In the genomic region with DNA sequence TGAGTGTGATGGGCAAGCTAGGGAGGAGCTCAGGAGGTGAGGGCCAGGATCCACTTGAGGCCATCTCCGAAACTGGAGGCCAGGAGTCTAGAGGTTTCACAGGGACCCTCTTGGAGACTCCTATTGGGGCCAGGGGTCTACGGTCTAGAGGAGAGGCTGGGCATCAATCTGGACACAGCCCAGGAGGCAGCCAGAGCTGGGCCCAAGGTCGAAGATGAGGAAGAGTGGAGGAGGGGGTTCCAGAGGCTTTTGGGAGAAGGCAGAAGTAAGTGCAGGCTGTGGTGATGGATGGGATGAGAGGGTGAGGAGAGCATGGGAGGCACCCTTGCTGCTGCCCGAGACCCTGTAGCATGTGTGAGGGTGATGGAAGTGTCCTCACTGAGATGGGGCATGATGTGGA, we compare ENCODE assay signal across 21 cellular contexts. TPM values are rescaled to one million over a fixed set of nuclear protein-coding genes. Genes with fewer than 3 reads are reported as not detected.
DNase-seq lines count a peak whose midpoint lies in the region; ATAC-seq, FAIRE-seq and TF ChIP-seq lines count a peak whose summit lies in the region.
"Had no signal": no experiment of that assay in that cellular context is flagged by ENCODE, and none has a peak within 500 bp of the region (broad histone marks: within the 10 kb centered on the region; RNA-seq: fewer than 3 reads in every experiment).

No MANE protein-coding gene starts in this region.

- no peak for FAIRE-seq in pancreas (lab: Jason Lieb, UNC)
- FAIRE-seq: frontal cortex, RCC 7860 had no signal

- 64 to 73% methylated on average over 4 of the region's 4 CpGs for WGBS in pancreas, 2 donors

- H3K27me3 Mint-ChIP-seq in activated CD8-positive, alpha-beta memory T cell treated with anti-CD3 and anti-CD28 coated beads, Interleukin-2, amount 10 ng/mL, durations not matched to agents 7 days and 5 days, result peaks cover 4% of the 10 kb centered on the region
- H3K27me3 Mint-ChIP-seq in glutamatergic neuron (ENCODE audit: unreplicated experiment) (peaks cover 14% of the 10 kb centered on the region), neural progenitor cell (ENCODE audit: insufficient read depth, low read depth) (peaks cover 5% of the 10 kb centered on the region)

- no peak overlapping the region for H3K27ac Mint-ChIP-seq in activated CD8-positive, alpha-beta memory T cell treated with anti-CD3 and anti-CD28 coated beads, Interleukin-2, amount 10 ng/mL, durations not matched to agents 7 days and 5 days
- H3K27ac Mint-ChIP-seq in glutamatergic neuron (ENCODE audit: unreplicated experiment) (peak overlapping the region; percentile 55), neural progenitor cell (peak overlapping the region; percentile 68)
- H3K27ac Mint-ChIP-seq: memory B cell, nephron had no signal

- DNase-seq in activated CD8-positive, alpha-beta memory T cell treated with anti-CD3 and anti-CD28 coated beads for 24 hours, result peak; percentile 47
- no peak for DNase-seq in activated CD8-positive, alpha-beta memory T cell treated with anti-CD3 and anti-CD28 coated beads, Interleukin-2, amount 10 ng/mL, durations not matched to agents 7 days and 5 days
- DNase-seq in glutamatergic neuron (no peak), neural progenitor cell (ENCODE audit: low spot score) (no peak), thoracic aorta (ENCODE audit: low spot score) (no peak), pancreas (no peak)
- DNase-seq: activated effector memory CD4-positive, alpha-beta T cell treated with anti-CD3 and anti-CD28 coated beads, Interleukin-2, amount 50 U/mL, for 16 hours; cortex of kidney; NCI-H1417 treated with DMSO at 0.1 percent for 48 hours; stimulated activated CD4-positive, alpha-beta T cell treated with anti-CD3 and anti-CD28 coated beads, Interleukin-4, amount 100 ng/mL, for 1 hour; T1000 had no signal

- H3K27me3 ChIP-seq in neural progenitor cell (no peaks in the 10 kb centered on the region), thoracic aorta (replicated peaks; ENCODE audit: insufficient read depth) (no peaks in the 10 kb centered on the region), pancreas (no peaks in the 10 kb centered on the region)
- H3K27me3 ChIP-seq: right lobe of liver had no signal

- H3K27ac ChIP-seq in neural progenitor cell, result no peak overlapping the region
- H3K27ac ChIP-seq in thoracic aorta, result peak overlapping the region; percentile 90 to 97
- no peak overlapping the region for H3K27ac ChIP-seq in pancreas
- H3K27ac ChIP-seq: 22Rv1 had no signal

- H3K9ac ChIP-seq in neural progenitor cell, result no peak overlapping the region
- H3K9ac ChIP-seq: SK-N-SH had no signal

- peaks cover 8% of the 10 kb centered on the region for H3F3A ChIP-seq in neural progenitor cell (ENCODE audit: low read depth)

- no peak overlapping the region for H3K4me3 ChIP-seq in neural progenitor cell
- H3K4me3 ChIP-seq in thoracic aorta, result no peak overlapping the region
- H3K4me3 ChIP-seq in pancreas, result no peak overlapping the region
- H3K4me3 ChIP-seq: right lobe of liver had no signal

- peaks cover 3% of the 10 kb centered on the region for H3K9me3 Mint-ChIP-seq in activated CD8-positive, alpha-beta memory T cell treated with anti-CD3 and anti-CD28 coated beads, Interleukin-2, amount 10 ng/mL, durations not matched to agents 7 days and 5 days (ENCODE audit: low read depth)
- H3K9me3 Mint-ChIP-seq in glutamatergic neuron (ENCODE audit: unreplicated experiment) (peaks cover 16% of the 10 kb centered on the region), neural progenitor cell (peaks cover 7% of the 10 kb centered on the region)

- H4K20me1 ChIP-seq in neural progenitor cell (ENCODE audit: low read depth), result no peaks in the 10 kb centered on the region

- no peak for ATAC-seq in activated CD8-positive, alpha-beta memory T cell treated with anti-CD3 and anti-CD28 coated beads, Interleukin-2, amount 10 ng/mL, durations not matched to agents 7 days and 5 days
- ATAC-seq in thoracic aorta (ENCODE audit: insufficient number of reproducible peaks, low FRiP score, low read depth) (no peak), pancreas (no peak), HG03039 (IDR thresholded peaks at IDR 0.05; ENCODE audit: unreplicated experiment) (no peak), HG03095 (IDR thresholded peaks at IDR 0.05; ENCODE audit: unreplicated experiment) (no peak)
- ATAC-seq: activated CD4-positive, CD25-positive, alpha-beta regulatory T cell treated with anti-CD3 and anti-CD28 coated beads, Interleukin-2, amount 50 U/mL, for 24 hours had no signal

- peaks cover 1% of the 10 kb centered on the region for H3K36me3 Mint-ChIP-seq in activated CD8-positive, alpha-beta memory T cell treated with anti-CD3 and anti-CD28 coated beads, Interleukin-2, amount 10 ng/mL, durations not matched to agents 7 days and 5 days
- H3K36me3 Mint-ChIP-seq in glutamatergic neuron (ENCODE audit: unreplicated experiment), result no peaks in the 10 kb centered on the region
- H3K36me3 Mint-ChIP-seq in neural progenitor cell, result no peaks in the 10 kb centered on the region

- H3K4me3 Mint-ChIP-seq in activated CD8-positive, alpha-beta memory T cell treated with anti-CD3 and anti-CD28 coated beads, Interleukin-2, amount 10 ng/mL, durations not matched to agents 7 days and 5 days, result no peak overlapping the region
- H3K4me3 Mint-ChIP-seq in glutamatergic neuron (ENCODE audit: unreplicated experiment), result no peak overlapping the region
- H3K4me3 Mint-ChIP-seq in neural progenitor cell, result no peak overlapping the region
- H3K4me3 Mint-ChIP-seq: memory B cell, nephron had no signal

- no peak overlapping the region for H2AFZ ChIP-seq in neural progenitor cell (replicated peaks)

- no peaks in the 10 kb centered on the region for H3K9me3 ChIP-seq in neural progenitor cell (ENCODE audit: low read depth)
- H3K9me3 ChIP-seq in thoracic aorta, result peaks cover 4% of the 10 kb centered on the region
- no peaks in the 10 kb centered on the region for H3K9me3 ChIP-seq in pancreas
- H3K9me3 ChIP-seq: right lobe of liver, SK-N-SH had no signal

- intact Hi-C loops in pancreas (cut with DNase I), result no loop called here

- no peak overlapping the region for H3K4me2 ChIP-seq in neural progenitor cell
- H3K4me2 ChIP-seq: SK-N-SH had no signal

- CTCF ChIA-PET in activated CD8-positive, alpha-beta memory T cell treated with anti-CD3 and anti-CD28 coated beads, Interleukin-2, amount 10 ng/mL, durations not matched to agents 7 days and 5 days (lab: Charles Lee), result no interaction called here

- no peaks in the 10 kb centered on the region for H3K36me3 ChIP-seq in neural progenitor cell
- H3K36me3 ChIP-seq in thoracic aorta, result no peaks in the 10 kb centered on the region
- no peaks in the 10 kb centered on the region for H3K36me3 ChIP-seq in pancreas
- H3K36me3 ChIP-seq: right lobe of liver had no signal

- peaks cover 1% of the 10 kb centered on the region for H3K4me1 Mint-ChIP-seq in activated CD8-positive, alpha-beta memory T cell treated with anti-CD3 and anti-CD28 coated beads, Interleukin-2, amount 10 ng/mL, durations not matched to agents 7 days and 5 days
- H3K4me1 Mint-ChIP-seq in glutamatergic neuron (ENCODE audit: low read depth, unreplicated experiment) (peaks cover 37% of the 10 kb centered on the region), neural progenitor cell (peaks cover 18% of the 10 kb centered on the region)
- H3K4me1 Mint-ChIP-seq: memory B cell had no signal

- TF ChIP-seq CTCF in glutamatergic neuron (IDR thresholded peaks at IDR 0.05; ENCODE audit: partially characterized antibody, unreplicated experiment) (no peak), neural progenitor cell (IDR thresholded peaks at IDR 0.05) (no peak), thoracic aorta (IDR thresholded peaks at IDR 0.05) (no peak), pancreas (IDR thresholded peaks at IDR 0.05) (no peak)

- H3K4me1 ChIP-seq in neural progenitor cell (peaks cover 13% of the 10 kb centered on the region), thoracic aorta (ENCODE audit: control insufficient read depth in 1 of 2, low read depth in 2 of 2) (peaks cover 36 to 73% of the 10 kb centered on the region in 2 donors), pancreas (no peaks in the 10 kb centered on the region)
- H3K4me1 ChIP-seq: right lobe of liver had no signal

- no peaks in the 10 kb centered on the region for H3K79me2 ChIP-seq in neural progenitor cell (ENCODE audit: low read depth)

RNA-seq across cellular contexts. Expression of gene LRRC32, which starts 56.6 kb away (rescaled TPM):
- 1 to 10 TPM in 1 of 2 experiments, under 1 TPM in 1; 0.32 to 4.7 TPM for total RNA-seq in activated CD8-positive, alpha-beta memory T cell treated with anti-CD3 and anti-CD28 coated beads, Interleukin-2, amount 10 ng/mL, durations not matched to agents 7 days and 5 days
- total RNA-seq in glutamatergic neuron (ENCODE audit: unreplicated experiment) (0.39 TPM), neural progenitor cell (ENCODE audit: low replicate concordance) (0.21 and 1.1 TPM in 2 replicates), thoracic aorta (100 to 1,000 TPM; 133 to 214 TPM), pancreas (10 to 100 TPM in 2 of 6 donors, 1 to 10 TPM in 4; 5.7 to 26.0 (median 8.9) TPM)
- 10 to 100 TPM; 27.3 to 43.0 TPM for polyA plus RNA-seq in pancreas

Comparison
In these comparisons a context has a peak if more than half of its experiments do, and no peak if none do; other contexts are left out.
1. H3K27ac ChIP-seq: peak in thoracic aorta (2 of 2); none in neural progenitor cell (single experiment) and pancreas (0 of 4).
2. RNA of gene LRRC32, which starts 56.6 kb away (total RNA-seq): 133 to 214 TPM in thoracic aorta; 5.7 to 26.0 TPM in pancreas, 0.32 to 4.7 TPM in activated CD8-positive, alpha-beta memory T cell treated with anti-CD3 and anti-CD28 coated beads, Interleukin-2, amount 10 ng/mL, durations not matched to agents 7 days and 5 days, 0.39 TPM in glutamatergic neuron (single experiment) and 0.21 to 1.1 TPM in neural progenitor cell; every median in the first group is over 4 times any median in the second.